Comparison of ENCODE assay signal across 21 cellular contexts in the genomic region with DNA sequence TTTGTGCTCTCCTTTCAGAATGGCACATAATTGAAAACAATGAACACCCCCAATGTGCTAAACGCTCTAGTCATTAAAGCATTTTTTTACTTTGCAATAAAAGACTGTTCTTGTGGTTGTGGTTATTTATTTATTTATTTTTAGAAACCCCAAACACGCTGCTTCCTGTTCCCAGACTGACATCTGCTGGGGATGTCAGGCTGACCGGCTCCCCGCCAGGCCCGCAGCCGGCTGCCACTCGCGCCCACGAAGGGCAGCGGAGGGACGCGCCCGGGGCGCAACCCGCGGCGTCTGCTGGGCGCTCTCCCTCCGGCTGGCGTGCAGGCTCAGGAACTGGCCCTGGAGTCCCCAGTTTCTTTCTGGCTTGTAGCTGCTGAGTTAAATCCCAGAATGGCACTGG.
DNase-seq lines count a peak whose midpoint lies in the region; ATAC-seq, FAIRE-seq and TF ChIP-seq lines count a peak whose summit lies in the region.
"Had no signal": no experiment of that assay in that cellular context is flagged by ENCODE, and none has a peak within 500 bp of the region (broad histone marks: within the 10 kb centered on the region; RNA-seq: fewer than 3 reads in every experiment).

No MANE protein-coding gene starts in this region.

- in situ Hi-C loops in G401 (cut with HindIII; ENCODE audit: low sequenced_read_pairs): no loop called here

- no peak overlapping the region for H2BK5ac ChIP-seq in mesenchymal stem cell (ENCODE audit: low read depth, low read length, poor library complexity, severe bottlenecking)

- H2BK12ac ChIP-seq in mesenchymal stem cell (ENCODE audit: low read length in 2 of 2): peak overlapping the region in 1 of 2 experiments; percentile 23

- H3K36me3 ChIP-seq in RWPE2 (ENCODE audit: low read depth) (no peaks in the 10 kb centered on the region), mesenchymal stem cell (ENCODE audit: control insufficient read depth in 1 of 2, insufficient read depth in 2 of 2, low read depth in 1 of 2, low read length in 2 of 2) (no peaks in the 10 kb centered on the region), hepatocyte (replicated peaks; ENCODE audit: insufficient read depth, low read depth) (no peaks in the 10 kb centered on the region), SJCRH30 (no peaks in the 10 kb centered on the region)
- H3K36me3 ChIP-seq: heart right ventricle, Peyer's patch, suprapubic skin had no signal

- 93% methylated on average over 19 of the region's 20 CpGs for WGBS in mesenchymal stem cell
- 94% methylated on average over 20 of the region's 20 CpGs for WGBS in hepatocyte (ENCODE audit: low lambda C conversion rate, missing lambda C conversion rate)

- H3K23ac ChIP-seq in mesenchymal stem cell (ENCODE audit: low read length in 2 of 2): no peak overlapping the region

- no peak overlapping the region for H3K9ac ChIP-seq in mesenchymal stem cell (ENCODE audit: low read length)

- H2AK5ac ChIP-seq in mesenchymal stem cell (ENCODE audit: low read length, severe bottlenecking): peak overlapping the region; percentile 12

- no peaks in the 10 kb centered on the region for H4K20me1 ChIP-seq in hepatocyte (ENCODE audit: insufficient read depth, poor library complexity, severe bottlenecking)

- no peaks in the 10 kb centered on the region for H3K27me3 ChIP-seq in RWPE2 (ENCODE audit: insufficient read depth, poor library complexity, severe bottlenecking)
- H3K27me3 ChIP-seq in mesenchymal stem cell (ENCODE audit: control insufficient read depth in 1 of 2, insufficient read depth in 1 of 2, low read length in 2 of 2): no peaks in the 10 kb centered on the region
- H3K27me3 ChIP-seq in hepatocyte: no peaks in the 10 kb centered on the region
- no peaks in the 10 kb centered on the region for H3K27me3 ChIP-seq in SJCRH30
- H3K27me3 ChIP-seq: heart right ventricle, Peyer's patch, suprapubic skin had no signal

- no peaks in the 10 kb centered on the region for H3K79me2 ChIP-seq in hepatocyte

- no peak overlapping the region for H3K14ac ChIP-seq in mesenchymal stem cell (ENCODE audit: low read length in 2 of 2)

- ATAC-seq in RWPE2 (ENCODE audit: low read depth): no peak
- ATAC-seq: activated CD8-positive, alpha-beta T cell treated with anti-CD3 and anti-CD28 coated beads for 36 hours; heart right ventricle had no signal

- H4K8ac ChIP-seq in mesenchymal stem cell (ENCODE audit: low read length): no peak overlapping the region

- H3K4me1 ChIP-seq in RWPE2 (ENCODE audit: insufficient read depth, poor library complexity, severe bottlenecking) (peaks cover 7% of the 10 kb centered on the region), mesenchymal stem cell (ENCODE audit: control insufficient read depth, insufficient read depth, low read depth, low read length) (peaks cover 17% of the 10 kb centered on the region), hepatocyte (ENCODE audit: insufficient read depth) (peaks cover 20% of the 10 kb centered on the region), SJCRH30 (peaks cover 10% of the 10 kb centered on the region; the same call in 1 of the 2 replicates)

- H3K9me2 ChIP-seq in hepatocyte (replicated peaks; ENCODE audit: insufficient read depth): no peaks in the 10 kb centered on the region

- H3K9me3 ChIP-seq in RWPE2 (ENCODE audit: severe bottlenecking): no peaks in the 10 kb centered on the region
- H3K9me3 ChIP-seq in mesenchymal stem cell (ENCODE audit: control insufficient read depth, low read length): no peaks in the 10 kb centered on the region
- H3K9me3 ChIP-seq in hepatocyte (ENCODE audit: low read depth): no peaks in the 10 kb centered on the region
- H3K9me3 ChIP-seq in SJCRH30 (replicated peaks): no peaks in the 10 kb centered on the region
- H3K9me3 ChIP-seq: Caco-2, heart right ventricle, suprapubic skin had no signal

- H2BK15ac ChIP-seq in mesenchymal stem cell (ENCODE audit: low read depth, poor library complexity, severe bottlenecking): no peak overlapping the region

- DNase-seq in CD1c-positive myeloid dendritic cell (ENCODE audit: extremely low spot score) (peak; percentile 22), GM18507 (ENCODE audit: extremely low spot score, insufficient read length, low read depth) (peak; percentile 15), RWPE2 (ENCODE audit: low spot score) (no peak), mesenchymal stem cell (no peak), hepatocyte (ENCODE audit: low spot score) (no peak), SJCRH30 (no peak), G401 (ENCODE audit: low spot score) (no peak), DMS153 (lab: John Stamatoyannopoulos, UW) (no peak)
- DNase-seq: activated CD8-positive, alpha-beta T cell treated with anti-CD3 and anti-CD28 coated beads for 36 hours; activated naive CD4-positive, alpha-beta T cell treated with anti-CD3 and anti-CD28 coated beads for 36 hours; activated T-cell treated with anti-CD3 and anti-CD28 coated beads, Interleukin-2, amount 50 U/mL, for 24 hours; Caco-2; endodermal cell; heart right ventricle; NCI-H1694 treated with DMSO at 0.1 percent for 48 hours; NCI-H748 treated with DMSO at 0.1 percent for 48 hours; nucleus accumbens; Peyer's patch; retina had no signal

- no peak overlapping the region for H2BK120ac ChIP-seq in mesenchymal stem cell (ENCODE audit: low read depth, low read length)

- H3K4ac ChIP-seq in mesenchymal stem cell (ENCODE audit: low read depth in 1 of 2, low read length in 2 of 2): no peak overlapping the region

- H3K18ac ChIP-seq in mesenchymal stem cell (ENCODE audit: low read depth in 1 of 2, low read length in 2 of 2): no peak overlapping the region

- H3K79me1 ChIP-seq in mesenchymal stem cell (replicated peaks; ENCODE audit: low read length, poor library complexity, severe bottlenecking): peaks cover 2% of the 10 kb centered on the region

- TF ChIP-seq CTCF in RWPE2 (IDR thresholded peaks at IDR 0.05; ENCODE audit: poor library complexity, severe bottlenecking) (peak; percentile 11), hepatocyte (IDR thresholded peaks at IDR 0.05; ENCODE audit: poor library complexity) (no peak)

- H3K4me3 ChIP-seq in RWPE2 (ENCODE audit: severe bottlenecking): no peak overlapping the region
- no peak overlapping the region for H3K4me3 ChIP-seq in mesenchymal stem cell (ENCODE audit: insufficient read depth in 1 of 2, low read depth in 1 of 2, low read length in 2 of 2)
- H3K4me3 ChIP-seq in hepatocyte: no peak overlapping the region
- H3K4me3 ChIP-seq in SJCRH30: no peak overlapping the region
- H3K4me3 ChIP-seq: heart right ventricle, Peyer's patch, suprapubic skin had no signal

- H3K4me2 ChIP-seq in mesenchymal stem cell (ENCODE audit: low read length, poor library complexity, severe bottlenecking) (no peak overlapping the region), hepatocyte (no peak overlapping the region)

- FAIRE-seq in GM18507 (lab: Jason Lieb, UNC): peak; percentile 18
- FAIRE-seq: astrocyte had no signal

- H4K91ac ChIP-seq in mesenchymal stem cell (ENCODE audit: low read length): no peak overlapping the region

- H2AFZ ChIP-seq in mesenchymal stem cell (ENCODE audit: low read depth, low read length): no peak overlapping the region
- no peak overlapping the region for H2AFZ ChIP-seq in hepatocyte

- H3K27ac ChIP-seq in RWPE2 (ENCODE audit: poor library complexity, severe bottlenecking): no peak overlapping the region
- no peak overlapping the region for H3K27ac ChIP-seq in mesenchymal stem cell (ENCODE audit: low read length, poor library complexity, severe bottlenecking)
- no peak overlapping the region for H3K27ac ChIP-seq in hepatocyte
- H3K27ac ChIP-seq in SJCRH30: no peak overlapping the region
- H3K27ac ChIP-seq: heart right ventricle, Peyer's patch, suprapubic skin had no signal

Comparison
In these comparisons a context has a peak if more than half of its experiments do, and no peak if none do; other contexts are left out.
1. DNase-seq: peak in CD1c-positive myeloid dendritic cell (single experiment) and GM18507 (single experiment); none in RWPE2 (single experiment), mesenchymal stem cell (single experiment), hepatocyte (single experiment), SJCRH30 (0 of 2), G401 (single experiment) and DMS153 (single experiment).